In genomic region chr10:76329891-76330575, GRCh38 we compare ENCODE assay signal across 19 cellular contexts.
DNase-seq lines count a peak whose midpoint lies in the region; TF ChIP-seq lines count a peak whose summit lies in the region.
"Had no signal": no experiment of that assay in that cellular context is flagged by ENCODE, and none has a peak within 500 bp of the region (broad histone marks: within the 10 kb centered on the region; RNA-seq: fewer than 3 reads in every experiment).

No MANE protein-coding gene starts in this region.

- no peak overlapping the region for H3K27ac ChIP-seq in transverse colon
- H3K27ac ChIP-seq: parathyroid adenoma, thyroid gland had no signal

- TF ChIP-seq POLR2A in erythroblast (IDR thresholded peaks at IDR 0.05; ENCODE audit: low read length) (no peak), transverse colon (IDR thresholded peaks at IDR 0.05) (no peak)

- in situ Hi-C loops in transverse colon (cut with MboI; ENCODE audit: low pct_ligation_motif_present in 1 of 4, low pct_unique_long_range_greater_than_20kb in 1 of 4, low sequenced_read_pairs in 3 of 4): no loop called here

- H3K4me1 Mint-ChIP-seq in nephron: peaks cover 55% of the 10 kb centered on the region
- H3K4me1 Mint-ChIP-seq: memory B cell had no signal

- no peaks in the 10 kb centered on the region for H3K27me3 ChIP-seq in transverse colon
- H3K27me3 ChIP-seq: thyroid gland had no signal

- peaks cover 6% of the 10 kb centered on the region for H3K27me3 Mint-ChIP-seq in nephron (ENCODE audit: low read depth)
- H3K27me3 Mint-ChIP-seq: memory B cell had no signal

- intact Hi-C loops in transverse colon (cut with DNase I; ENCODE audit: low total_unique reads): loop anchor here (10.0 kb wide), 1 partner anchor 75 kb away; no protein-coding TSS in a partner anchor

- TF ChIP-seq CTCF in nephron (IDR thresholded peaks at IDR 0.05; ENCODE audit: unreplicated experiment in 3 of 3) (no peak), transverse colon (IDR thresholded peaks at IDR 0.05) (no peak)

- H3K4me1 ChIP-seq in transverse colon: peaks cover 0 to 6% (median 2%) of the 10 kb centered on the region in 4 donors
- H3K4me1 ChIP-seq: parathyroid adenoma, thyroid gland had no signal

- no peaks in the 10 kb centered on the region for H3K36me3 Mint-ChIP-seq in nephron (ENCODE audit: low read depth)
- H3K36me3 Mint-ChIP-seq: memory B cell had no signal

- peak overlapping the region in 2 of 3 experiments; percentile 32 to 67 for H3K27ac Mint-ChIP-seq in nephron
- H3K27ac Mint-ChIP-seq: memory B cell had no signal

- TF ChIP-seq EP300 in transverse colon (IDR thresholded peaks at IDR 0.05; ENCODE audit: low read depth): no peak

- no peaks in the 10 kb centered on the region for H3K36me3 ChIP-seq in transverse colon
- H3K36me3 ChIP-seq: thyroid gland had no signal

- H3K9me3 ChIP-seq in transverse colon: no peaks in the 10 kb centered on the region
- H3K9me3 ChIP-seq: thyroid gland had no signal

- H3K4me3 Mint-ChIP-seq in nephron: no peak overlapping the region
- H3K4me3 Mint-ChIP-seq: memory B cell had no signal

- no peak overlapping the region for H3K4me3 ChIP-seq in transverse colon
- H3K4me3 ChIP-seq: thyroid gland had no signal

- 67% methylated on average over 5 of the region's 5 CpGs for WGBS in transverse colon (ENCODE audit: low coverage in 1 of 2), 2 donors

- peak; percentile 31 for DNase-seq in AG20443 (ENCODE audit: low spot score)
- DNase-seq in M059J (ENCODE audit: low read depth): peak; percentile 65
- DNase-seq in dermis blood vessel endothelial cell: peak; percentile 45
- DNase-seq in erythroblast (lab: John Stamatoyannopoulos, UW): no peak
- no peak for DNase-seq in transverse colon
- DNase-seq in nucleus accumbens (lab: John Stamatoyannopoulos, UW): no peak
- DNase-seq in SKM-1 treated with dmso at 0.1 percent for 144 hours (lab: John Stamatoyannopoulos, UW; ENCODE audit: unreplicated experiment): no peak
- DNase-seq: activated CD8-positive, alpha-beta memory T cell treated with anti-CD3 and anti-CD28 coated beads for 24 hours; activated naive CD4-positive, alpha-beta T cell; caudate nucleus; DND-41; KBM-7; NCI-H187 treated with DMSO at 0.1 percent for 48 hours; NCI-H526 treated with DMSO at 0.1 percent for 48 hours; SIG-M5; thyroid gland had no signal

- H3K9me3 Mint-ChIP-seq in nephron: no peaks in the 10 kb centered on the region
- H3K9me3 Mint-ChIP-seq: memory B cell had no signal

Comparison
In these comparisons a context has a peak if more than half of its experiments do, and no peak if none do; other contexts are left out.
1. DNase-seq: peak in AG20443 (single experiment), M059J (single experiment) and dermis blood vessel endothelial cell (single experiment); none in erythroblast (0 of 2), transverse colon (single experiment), nucleus accumbens (0 of 56) and SKM-1 treated with dmso at 0.1 percent for 144 hours (single experiment).